Comparison of ENCODE assay signal across 8 cellular contexts in the genomic region with DNA sequence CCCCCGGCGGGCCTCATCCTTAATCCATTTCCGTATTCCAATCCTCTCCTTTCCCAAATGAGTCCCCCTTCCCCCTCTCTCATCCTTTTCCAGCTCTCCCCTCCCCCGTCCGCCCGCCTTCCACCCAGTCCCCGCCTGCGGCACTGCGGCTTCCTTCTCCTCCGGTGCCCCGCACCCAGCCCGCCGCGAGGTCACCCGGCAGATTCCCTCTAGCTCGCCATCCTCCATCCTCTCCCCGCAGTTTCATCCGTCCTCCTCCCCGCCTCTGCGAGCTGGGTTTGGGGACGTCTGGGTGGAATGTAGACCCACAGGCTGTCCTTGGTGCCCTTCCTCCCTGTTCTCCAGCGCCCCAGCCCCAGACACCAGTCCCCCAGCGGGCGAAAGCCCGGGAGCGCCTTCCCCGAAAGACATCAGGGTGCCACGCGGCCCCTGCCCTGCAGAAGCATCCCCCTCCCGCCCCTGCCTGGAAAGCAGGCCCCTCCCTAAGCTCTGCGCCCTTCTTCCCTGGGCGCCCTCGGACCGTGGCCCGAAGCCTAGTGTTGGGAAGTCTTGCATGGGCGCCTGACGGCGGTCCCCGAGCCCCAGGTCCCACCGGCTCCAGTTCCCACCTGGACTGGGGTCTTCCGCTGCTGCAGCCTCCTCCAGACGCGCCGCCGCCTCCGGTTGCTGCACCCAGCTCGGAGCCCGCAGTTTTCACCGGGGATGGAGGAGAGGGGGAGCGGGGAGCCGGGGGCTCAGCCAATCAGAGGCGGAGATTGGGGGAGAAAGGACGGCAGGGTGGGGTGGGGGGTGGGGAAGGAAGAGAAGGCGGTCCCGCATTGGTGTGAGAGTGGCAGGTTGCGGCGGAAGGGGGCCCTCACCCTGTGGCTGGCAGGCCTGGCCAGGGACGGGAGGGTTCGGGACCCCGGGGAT. TPM values are rescaled to one million over a fixed set of nuclear protein-coding genes. Genes with fewer than 3 reads are reported as not detected.
A peak's percentile ranks its signal among the peaks of the same experiment; 100 is the strongest.
DNase-seq lines count a peak whose midpoint lies in the region; ATAC-seq and TF ChIP-seq lines count a peak whose summit lies in the region.

A gene (minus strand): TSS at position 668 of the 912 bp plus-strand sequence. CDS start 2,267 bp downstream, outside the sequence.

- ATAC-seq in stimulated activated memory B cell treated with anti-CD40 and anti-IgM and Interleukin-4, amounts not matched to agents 10 μg/mL and 1 μg/mL and 100 μg/mL, for 72 hours = no peak
- ATAC-seq in GM19463 (IDR thresholded peaks at IDR 0.05; ENCODE audit: unreplicated experiment) (no peak), left colon (no peak), HG02763 (IDR thresholded peaks at IDR 0.05; ENCODE audit: unreplicated experiment) (no peak)

- CTCF ChIA-PET in A673 (lab: Charles Lee) = interaction anchor here (0.6 to 1.8 kb wide), 4 partner anchors 20 to 70 kb away, joined by 3 to 8 read pairs (median 6); no protein-coding TSS in a partner anchor

- POLR2A ChIA-PET in A673 (lab: Charles Lee; ENCODE audit: low non-redundant PET) = interaction anchor here (0.6 kb wide), 2 partner anchors 481 to 644 kb away, joined by 4 to 7 read pairs; no protein-coding TSS in a partner anchor

- intact Hi-C loops in A673 (cut with micrococcal nuclease; ENCODE audit: unreplicated experiment) (loop anchor here (2.0 kb wide), 1 partner anchor 52 kb away; no protein-coding TSS in a partner anchor), left colon (cut with DNase I, micrococcal nuclease) (no loop called here)

- no peaks in the 10 kb centered on the region for H3K9me3 Mint-ChIP-seq in HFFc6
- no peaks in the 10 kb centered on the region for H3K9me3 Mint-ChIP-seq in stimulated activated memory B cell treated with anti-CD40 and anti-IgM and Interleukin-4, amounts not matched to agents 10 μg/mL and 1 μg/mL and 100 μg/mL, for 72 hours

- H3K4me3 Mint-ChIP-seq in HFFc6 = peak within 1 kb of the TSS; percentile 97
- H3K4me3 Mint-ChIP-seq in stimulated activated memory B cell treated with anti-CD40 and anti-IgM and Interleukin-4, amounts not matched to agents 10 μg/mL and 1 μg/mL and 100 μg/mL, for 72 hours = peak within 1 kb of the TSS; percentile 40

- H3K4me1 Mint-ChIP-seq in HFFc6 (ENCODE audit: low read depth) = peaks cover 41% of the 10 kb centered on the region
- H3K4me1 Mint-ChIP-seq in stimulated activated memory B cell treated with anti-CD40 and anti-IgM and Interleukin-4, amounts not matched to agents 10 μg/mL and 1 μg/mL and 100 μg/mL, for 72 hours = peaks cover 16% of the 10 kb centered on the region

- H3K4me1 ChIP-seq in A673 (ENCODE audit: insufficient read depth, low read length, poor library complexity, severe bottlenecking) = peaks cover 22% of the 10 kb centered on the region

- H3K27me3 Mint-ChIP-seq in HFFc6 (ENCODE audit: insufficient read depth) = peaks cover 2% of the 10 kb centered on the region; the same call in 1 of the 2 replicates
- peaks cover 87% of the 10 kb centered on the region for H3K27me3 Mint-ChIP-seq in stimulated activated memory B cell treated with anti-CD40 and anti-IgM and Interleukin-4, amounts not matched to agents 10 μg/mL and 1 μg/mL and 100 μg/mL, for 72 hours

- no TSS peak for BruUV-seq in A673 (replicated peaks; lab: Mats Ljungman, UMichigan)

- H3K27ac ChIP-seq in A673 (ENCODE audit: low read depth, low read length, poor library complexity, severe bottlenecking) = peak within 1 kb of the TSS; percentile 64

- DNase-seq in A673 (ENCODE audit: low spot score) = peak; percentile 79
- DNase-seq in HFFc6 = peak; percentile 45
- DNase-seq in anterior cingulate cortex (lab: John Stamatoyannopoulos, UW) = peak in 50 of 58 donors; percentile 17 to 88 (median 62)
- DNase-seq in iris pigment epithelial cell (ENCODE audit: low read depth) = peak; percentile 23
- DNase-seq in left colon = no peak

- H3K27ac Mint-ChIP-seq in HFFc6 = peak within 1 kb of the TSS; percentile 60
- H3K27ac Mint-ChIP-seq in stimulated activated memory B cell treated with anti-CD40 and anti-IgM and Interleukin-4, amounts not matched to agents 10 μg/mL and 1 μg/mL and 100 μg/mL, for 72 hours = no peak within 1 kb of the TSS

- no peaks in the 10 kb centered on the region for H3K9me3 ChIP-seq in A673 (ENCODE audit: low read depth, low read length, poor library complexity, severe bottlenecking)

- H3K36me3 ChIP-seq in A673 (ENCODE audit: insufficient read depth, low read length, poor library complexity, severe bottlenecking) = peaks cover 19% of the 10 kb centered on the region

- peak within 1 kb of the TSS; percentile 89 for H3K4me3 ChIP-seq in A673 (ENCODE audit: low read depth, low read length, poor library complexity, severe bottlenecking)

- no peaks in the 10 kb centered on the region for H3K27me3 ChIP-seq in A673 (replicated peaks; ENCODE audit: insufficient read depth, low read depth, low read length, poor library complexity)

- TF ChIP-seq CTCF in A673 (conservative IDR thresholded peaks at IDR 0.05; ENCODE audit: low read depth, low read length) (no peak), HFFc6 (IDR thresholded peaks at IDR 0.05) (no peak)

- peaks cover 38% of the 10 kb centered on the region for H3K36me3 Mint-ChIP-seq in HFFc6 (ENCODE audit: low read depth)
- H3K36me3 Mint-ChIP-seq in stimulated activated memory B cell treated with anti-CD40 and anti-IgM and Interleukin-4, amounts not matched to agents 10 μg/mL and 1 μg/mL and 100 μg/mL, for 72 hours = no peaks in the 10 kb centered on the region

RNA-seq across cellular contexts. Expression of the gene that starts here (rescaled TPM):
- total RNA-seq in A673 (2021) (150 and 187 TPM in 2 replicates), left colon (1 to 10 TPM; 1.8 to 6.4 TPM)
- 100 to 1,000 TPM; 705 to 934 (median 790) TPM for total RNA-seq in HFFc6 (2021; fragmentation: NEBNext Ultra II Directional; extraction: Animal tissue kit (Norgen Biotek cat#: 25700))

Comparison
In these comparisons a context has a peak if more than half of its experiments do, and no peak if none do; other contexts are left out.
1. RNA of the gene that starts here (total RNA-seq): 705 to 934 TPM in HFFc6 and 150 to 187 TPM in A673; 1.8 to 6.4 TPM in left colon; every median in the first group is over 10 times any median in the second.
2. DNase-seq: peak in A673 (single experiment), HFFc6 (single experiment), anterior cingulate cortex (50 of 58) and iris pigment epithelial cell (single experiment); none in left colon (0 of 2).